ENCODE assay signal across 11 cellular contexts in the genomic region with DNA sequence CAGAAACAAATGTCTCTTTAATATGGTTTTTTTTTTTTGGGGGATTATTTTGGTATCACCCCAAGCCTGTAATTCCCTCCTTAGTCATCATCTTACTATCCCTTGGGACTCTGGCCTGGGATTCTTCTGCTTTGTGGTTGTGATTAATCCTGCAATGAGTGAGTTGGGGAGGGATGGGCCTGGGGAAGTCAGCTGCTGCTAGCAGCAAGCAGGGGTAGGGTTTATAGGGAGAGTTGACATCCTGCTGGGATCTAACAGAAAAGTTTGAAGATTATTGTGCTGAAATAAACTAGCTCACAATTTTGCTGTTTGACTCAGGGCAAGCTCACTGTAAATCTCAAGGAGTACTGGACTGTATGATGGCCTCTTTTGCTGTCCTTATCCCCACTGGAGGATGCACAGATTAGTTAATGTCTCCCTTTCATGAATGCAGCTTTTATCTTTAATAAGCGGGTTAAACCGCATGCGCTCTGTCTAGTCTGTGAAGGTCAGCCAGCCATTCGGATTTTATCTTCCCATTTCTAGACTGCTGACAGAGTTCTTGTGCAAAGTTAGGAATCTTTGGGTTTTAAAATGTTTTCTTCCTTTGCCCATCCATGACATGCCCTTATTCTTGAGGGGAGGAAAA.
DNase-seq lines count a peak whose midpoint lies in the region; ATAC-seq, FAIRE-seq and TF ChIP-seq lines count a peak whose summit lies in the region.
"Had no signal": no experiment of that assay in that cellular context is flagged by ENCODE, and none has a peak within 500 bp of the region (broad histone marks: within the 10 kb centered on the region; RNA-seq: fewer than 3 reads in every experiment).

No MANE protein-coding gene starts in this region.

- peaks cover 6% of the 10 kb centered on the region for H3K36me3 Mint-ChIP-seq in activated B cell treated with CpG ODN at 0.5 μM for 24 hours (ENCODE audit: low read depth)

- FAIRE-seq in A549 (lab: Jason Lieb, UNC), result no peak
- FAIRE-seq: G401.6, TTC549 had no signal

- no peak for DNase-seq in A549 (ENCODE audit: low read depth in 1 of 2, low spot score in 1 of 2)
- DNase-seq in activated B cell treated with CpG ODN at 0.5 μM for 24 hours, result no peak
- DNase-seq in left ventricle myocardium superior, result no peak
- no peak for DNase-seq in gastrocnemius medialis
- no peak for DNase-seq in stimulated activated CD4-positive, alpha-beta T cell treated with anti-CD3 and anti-CD28 coated beads, Interleukin-4, amount 100 ng/mL, for 4 hours
- no peak for DNase-seq in iPS-NIHi7 (ENCODE audit: extremely low spot score)
- DNase-seq: hypothalamus had no signal

- no peak overlapping the region for H3K4me3 Mint-ChIP-seq in activated B cell treated with CpG ODN at 0.5 μM for 24 hours

- WGBS in A549 (ENCODE audit: missing lambda C conversion rate), result 95% methylated on average over 4 of the region's 4 CpGs

- TF ChIP-seq EP300 in A549 (IDR thresholded peaks at IDR 0.05), result no peak

- H3K27me3 Mint-ChIP-seq in activated B cell treated with CpG ODN at 0.5 μM for 24 hours, result no peaks in the 10 kb centered on the region

- H3K4me1 ChIP-seq in A549 (peaks cover 41% of the 10 kb centered on the region), HEK293 (ENCODE audit: control insufficient read depth, insufficient read depth, low read length) (peaks cover 45% of the 10 kb centered on the region), gastrocnemius medialis (peaks cover 65 to 67% of the 10 kb centered on the region in 2 donors)

- CTCF ChIA-PET in A549 (lab: Yijun Ruan, JAX), result interaction anchor here (0.6 to 0.7 kb wide), 2 partner anchors 55 to 101 kb away, joined by 3 to 5 read pairs; no protein-coding TSS in a partner anchor
- CTCF ChIA-PET in HEK293 (lab: Yijun Ruan, JAX), result interaction anchor here (0.7 to 1.0 kb wide), 2 partner anchors 17 to 65 kb away, joined by 3 read pairs; no protein-coding TSS in a partner anchor
- CTCF ChIA-PET in activated B cell treated with CpG ODN at 0.5 μM for 24 hours (lab: Charles Lee), result interaction anchor here (1.5 to 1.8 kb wide), 2 partner anchors 10 to 112 kb away, joined by 3 to 4 read pairs; no protein-coding TSS in a partner anchor

- H3K4me3 ChIP-seq in A549, result no peak overlapping the region
- H3K4me3 ChIP-seq in HEK293 (ENCODE audit: low read depth, low read length), result no peak overlapping the region
- H3K4me3 ChIP-seq in gastrocnemius medialis, result no peak overlapping the region

- H3K9me3 ChIP-seq in A549, result no peaks in the 10 kb centered on the region
- H3K9me3 ChIP-seq in HEK293 (ENCODE audit: control insufficient read depth, insufficient read depth, low read depth, low read length), result no peaks in the 10 kb centered on the region
- H3K9me3 ChIP-seq in gastrocnemius medialis, result no peaks in the 10 kb centered on the region

- TF ChIP-seq CTCF in A549 (IDR thresholded peaks at IDR 0.05) (no peak), HEK293 (tag by site-specific recombination; IDR thresholded peaks at IDR 0.05) (no peak), activated B cell treated with CpG ODN at 0.5 μM for 24 hours (IDR thresholded peaks at IDR 0.05) (no peak), gastrocnemius medialis (IDR thresholded peaks at IDR 0.05 in 4 of 5, conservative IDR thresholded peaks at IDR 0.05 in 1 of 5) (no peak)

- in situ Hi-C loops in gastrocnemius medialis (cut with MboI; ENCODE audit: low sequenced_read_pairs in 4 of 4), result no loop called here

- POLR2A ChIA-PET in A549 (lab: Yijun Ruan, JAX) (no interaction called here), HEK293 (lab: Yijun Ruan, JAX) (no interaction called here), activated B cell treated with CpG ODN at 0.5 μM for 24 hours (lab: Charles Lee) (interaction anchor here (0.7 to 2.0 kb wide), 3 partner anchors 67 to 90 kb away, joined by 3 to 10 read pairs (median 3); no protein-coding TSS in a partner anchor)

- no peaks in the 10 kb centered on the region for H3K27me3 ChIP-seq in gastrocnemius medialis

- H3K27ac ChIP-seq in A549 (no peak overlapping the region; a peak in 1 of 6 replicates), HEK293 (ENCODE audit: extremely low read depth, low read depth, low read length) (no peak overlapping the region), gastrocnemius medialis (no peak overlapping the region)

- H3K36me3 ChIP-seq in HEK293 (ENCODE audit: control insufficient read depth in 2 of 2, insufficient read depth in 1 of 2, low read length in 2 of 2) (no peaks in the 10 kb centered on the region; a peak in 1 of 3 replicates), gastrocnemius medialis (no peaks in the 10 kb centered on the region)

- peak overlapping the region; percentile 72 for H3K27ac Mint-ChIP-seq in activated B cell treated with CpG ODN at 0.5 μM for 24 hours

- peak overlapping the region; percentile 23; the same call in 2 of the 3 replicates for H3K4me2 ChIP-seq in A549

- H3K4me1 Mint-ChIP-seq in activated B cell treated with CpG ODN at 0.5 μM for 24 hours, result peaks cover 94% of the 10 kb centered on the region

- TF ChIP-seq RAD21 in A549 (conservative IDR thresholded peaks at IDR 0.05 in 1 of 2, IDR thresholded peaks at IDR 0.05 in 1 of 2), result no peak

- peak; percentile 50 to 62; a peak in 3 of 6 replicates for ATAC-seq in A549
- no peak for ATAC-seq in activated B cell treated with CpG ODN at 0.5 μM for 24 hours (ENCODE audit: low read depth)
- peak; percentile 58 for ATAC-seq in left ventricle myocardium superior
- no peak for ATAC-seq in gastrocnemius medialis
- ATAC-seq in HG02885 (IDR thresholded peaks at IDR 0.05; ENCODE audit: poor library complexity, unreplicated experiment), result no peak

- intact Hi-C loops in activated B cell treated with CpG ODN at 0.5 μM for 24 hours (cut with micrococcal nuclease), result loop anchor here (5.0 to 10.0 kb wide), 3 partner anchors 33 to 1514 kb away; partner anchors contain the start of gene MCUR1
- intact Hi-C loops in left ventricle myocardium superior (cut with micrococcal nuclease), result no loop called here
- intact Hi-C loops in gastrocnemius medialis (cut with DNase I; ENCODE audit: low total_unique reads), result no loop called here

- no peaks in the 10 kb centered on the region for H3K9me3 Mint-ChIP-seq in activated B cell treated with CpG ODN at 0.5 μM for 24 hours

- TF ChIP-seq POLR2A in A549 (IDR thresholded peaks at IDR 0.05; ENCODE audit: low read length), result no peak
- TF ChIP-seq POLR2A in gastrocnemius medialis (IDR thresholded peaks at IDR 0.05), result no peak

TF ChIP-seq in A549, 52 proteins besides CTCF, POLR2A, EP300 and RAD21 (continues in another document):
- TF ChIP-seq NFE2L2 (conservative IDR thresholded peaks at IDR 0.05; ENCODE audit: low read length), result no peak
- no peak for TF ChIP-seq TFCP2L1 (CRISPR knock-in tag; IDR thresholded peaks at IDR 0.05)
- TF ChIP-seq CBX2 (IDR thresholded peaks at IDR 0.05; ENCODE audit: borderline replicate concordance, low read depth), result no peak
- TF ChIP-seq CBX8 (IDR thresholded peaks at IDR 0.05), result no peak
- TF ChIP-seq HOXB13 (CRISPR knock-in tag; IDR thresholded peaks at IDR 0.05; ENCODE audit: low read depth), result no peak
- TF ChIP-seq CHD2 (IDR thresholded peaks at IDR 0.05; ENCODE audit: low read length, partially characterized antibody), result no peak
- TF ChIP-seq TP53 (CRISPR knock-in tag; IDR thresholded peaks at IDR 0.05), result no peak
- no peak for TF ChIP-seq ZSCAN20 (CRISPR knock-in tag; IDR thresholded peaks at IDR 0.05)
- TF ChIP-seq BHLHE40 (IDR thresholded peaks at IDR 0.05; ENCODE audit: low read depth, low read length), result no peak
- TF ChIP-seq, protein P1, sequence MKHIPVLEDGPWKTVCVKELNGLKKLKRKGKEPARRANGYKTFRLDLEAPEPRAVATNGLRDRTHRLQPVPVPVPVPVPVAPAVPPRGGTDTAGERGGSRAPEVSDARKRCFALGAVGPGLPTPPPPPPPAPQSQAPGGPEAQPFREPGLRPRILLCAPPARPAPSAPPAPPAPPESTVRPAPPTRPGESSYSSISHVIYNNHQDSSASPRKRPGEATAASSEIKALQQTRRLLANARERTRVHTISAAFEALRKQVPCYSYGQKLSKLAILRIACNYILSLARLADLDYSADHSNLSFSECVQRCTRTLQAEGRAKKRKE (CRISPR knock-in tag; IDR thresholded peaks at IDR 0.05; ENCODE audit: low read depth), result no peak
- no peak for TF ChIP-seq FOXS1 (CRISPR knock-in tag; IDR thresholded peaks at IDR 0.05)
- no peak for TF ChIP-seq RARB (CRISPR knock-in tag; IDR thresholded peaks at IDR 0.05)

TF ChIP-seq in HEK293, 187 proteins besides CTCF, POLR2A, EP300 and RAD21 (continues in another document):
- TF ChIP-seq ZNF585B (tag by site-specific recombination; IDR thresholded peaks at IDR 0.05) (no peak), ZNF146 (tag by site-specific recombination; IDR thresholded peaks at IDR 0.05) (no peak), ZNF223 (tag by site-specific recombination; IDR thresholded peaks at IDR 0.05) (no peak), ZBTB48 (tag by site-specific recombination; IDR thresholded peaks at IDR 0.05) (no peak), ZNF37A (tag by site-specific recombination; IDR thresholded peaks at IDR 0.05) (no peak), ZNF692 (tag by site-specific recombination; IDR thresholded peaks at IDR 0.05) (no peak), ZSCAN23 (tag by site-specific recombination; IDR thresholded peaks at IDR 0.05) (no peak), ZNF239 (tag by site-specific recombination; IDR thresholded peaks at IDR 0.05) (no peak), MZF1 (tag by site-specific recombination; IDR thresholded peaks at IDR 0.05; ENCODE audit: borderline replicate concordance) (no peak), ZBTB8A (tag by site-specific recombination; IDR thresholded peaks at IDR 0.05) (no peak), ZNF670 (tag by site-specific recombination; IDR thresholded peaks at IDR 0.05; ENCODE audit: low read depth) (no peak), ZNF324 (tag by site-specific recombination; IDR thresholded peaks at IDR 0.05) (no peak), ZNF23 (tag by site-specific recombination; IDR thresholded peaks at IDR 0.05; ENCODE audit: borderline replicate concordance) (no peak), ZNF677 (tag by site-specific recombination; IDR thresholded peaks at IDR 0.05) (no peak), ZIC2 (tag by site-specific recombination; IDR thresholded peaks at IDR 0.05) (0 out of 2 replicates have a peak, but pooled peaks have one; percentile 45), ZNF214 (tag by site-specific recombination; IDR thresholded peaks at IDR 0.05; ENCODE audit: borderline replicate concordance) (no peak)

Comparison
In these comparisons a context has a peak if more than half of its experiments do, and no peak if none do; other contexts are left out.
1. ATAC-seq: peak in A549 (2 of 2) and left ventricle myocardium superior (single experiment); none in activated B cell treated with CpG ODN at 0.5 μM for 24 hours (single experiment), gastrocnemius medialis (0 of 2) and HG02885 (single experiment).